Comparison of ENCODE assay signal across 1 cellular context in the genomic region with DNA sequence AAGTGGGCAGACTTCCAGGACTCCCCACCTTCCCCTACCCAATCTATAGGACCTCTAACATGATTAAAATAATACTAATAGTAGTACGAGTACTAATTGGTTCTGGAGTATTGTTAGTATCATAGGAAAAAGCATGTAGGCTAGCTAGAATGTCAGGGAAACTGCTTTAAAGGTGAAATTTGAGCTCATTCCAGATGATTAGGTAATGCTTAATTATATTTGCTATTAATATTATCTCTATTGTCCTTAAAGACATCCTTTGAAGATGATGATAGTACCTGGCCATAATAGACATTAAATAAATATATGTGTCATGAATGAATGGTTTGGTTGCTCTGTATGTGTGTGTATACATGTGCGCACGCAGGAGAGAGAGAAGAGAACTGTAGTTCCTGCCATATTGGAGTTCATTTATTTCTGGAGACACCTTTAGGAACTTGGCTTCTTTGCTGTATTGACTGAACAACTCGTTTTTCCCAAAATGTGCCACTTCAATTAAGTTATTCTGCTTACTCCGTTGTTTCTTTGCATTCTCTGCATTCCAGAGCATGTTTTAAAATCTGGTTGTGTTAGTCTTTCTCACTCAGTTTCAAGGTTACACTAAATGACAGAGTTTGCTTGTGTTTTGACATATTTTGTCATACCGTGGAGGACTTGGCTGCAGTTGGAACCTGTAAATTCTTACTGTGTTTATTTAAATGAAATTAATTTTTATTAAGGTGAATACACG.
TF ChIP-seq lines count a peak whose summit lies in the region.

No MANE protein-coding gene starts in this region.

TF ChIP-seq in GM23338, 12 proteins besides CTCF, POLR2A, EP300 and RAD21 (continued from another document):
- TF ChIP-seq, protein P1, sequence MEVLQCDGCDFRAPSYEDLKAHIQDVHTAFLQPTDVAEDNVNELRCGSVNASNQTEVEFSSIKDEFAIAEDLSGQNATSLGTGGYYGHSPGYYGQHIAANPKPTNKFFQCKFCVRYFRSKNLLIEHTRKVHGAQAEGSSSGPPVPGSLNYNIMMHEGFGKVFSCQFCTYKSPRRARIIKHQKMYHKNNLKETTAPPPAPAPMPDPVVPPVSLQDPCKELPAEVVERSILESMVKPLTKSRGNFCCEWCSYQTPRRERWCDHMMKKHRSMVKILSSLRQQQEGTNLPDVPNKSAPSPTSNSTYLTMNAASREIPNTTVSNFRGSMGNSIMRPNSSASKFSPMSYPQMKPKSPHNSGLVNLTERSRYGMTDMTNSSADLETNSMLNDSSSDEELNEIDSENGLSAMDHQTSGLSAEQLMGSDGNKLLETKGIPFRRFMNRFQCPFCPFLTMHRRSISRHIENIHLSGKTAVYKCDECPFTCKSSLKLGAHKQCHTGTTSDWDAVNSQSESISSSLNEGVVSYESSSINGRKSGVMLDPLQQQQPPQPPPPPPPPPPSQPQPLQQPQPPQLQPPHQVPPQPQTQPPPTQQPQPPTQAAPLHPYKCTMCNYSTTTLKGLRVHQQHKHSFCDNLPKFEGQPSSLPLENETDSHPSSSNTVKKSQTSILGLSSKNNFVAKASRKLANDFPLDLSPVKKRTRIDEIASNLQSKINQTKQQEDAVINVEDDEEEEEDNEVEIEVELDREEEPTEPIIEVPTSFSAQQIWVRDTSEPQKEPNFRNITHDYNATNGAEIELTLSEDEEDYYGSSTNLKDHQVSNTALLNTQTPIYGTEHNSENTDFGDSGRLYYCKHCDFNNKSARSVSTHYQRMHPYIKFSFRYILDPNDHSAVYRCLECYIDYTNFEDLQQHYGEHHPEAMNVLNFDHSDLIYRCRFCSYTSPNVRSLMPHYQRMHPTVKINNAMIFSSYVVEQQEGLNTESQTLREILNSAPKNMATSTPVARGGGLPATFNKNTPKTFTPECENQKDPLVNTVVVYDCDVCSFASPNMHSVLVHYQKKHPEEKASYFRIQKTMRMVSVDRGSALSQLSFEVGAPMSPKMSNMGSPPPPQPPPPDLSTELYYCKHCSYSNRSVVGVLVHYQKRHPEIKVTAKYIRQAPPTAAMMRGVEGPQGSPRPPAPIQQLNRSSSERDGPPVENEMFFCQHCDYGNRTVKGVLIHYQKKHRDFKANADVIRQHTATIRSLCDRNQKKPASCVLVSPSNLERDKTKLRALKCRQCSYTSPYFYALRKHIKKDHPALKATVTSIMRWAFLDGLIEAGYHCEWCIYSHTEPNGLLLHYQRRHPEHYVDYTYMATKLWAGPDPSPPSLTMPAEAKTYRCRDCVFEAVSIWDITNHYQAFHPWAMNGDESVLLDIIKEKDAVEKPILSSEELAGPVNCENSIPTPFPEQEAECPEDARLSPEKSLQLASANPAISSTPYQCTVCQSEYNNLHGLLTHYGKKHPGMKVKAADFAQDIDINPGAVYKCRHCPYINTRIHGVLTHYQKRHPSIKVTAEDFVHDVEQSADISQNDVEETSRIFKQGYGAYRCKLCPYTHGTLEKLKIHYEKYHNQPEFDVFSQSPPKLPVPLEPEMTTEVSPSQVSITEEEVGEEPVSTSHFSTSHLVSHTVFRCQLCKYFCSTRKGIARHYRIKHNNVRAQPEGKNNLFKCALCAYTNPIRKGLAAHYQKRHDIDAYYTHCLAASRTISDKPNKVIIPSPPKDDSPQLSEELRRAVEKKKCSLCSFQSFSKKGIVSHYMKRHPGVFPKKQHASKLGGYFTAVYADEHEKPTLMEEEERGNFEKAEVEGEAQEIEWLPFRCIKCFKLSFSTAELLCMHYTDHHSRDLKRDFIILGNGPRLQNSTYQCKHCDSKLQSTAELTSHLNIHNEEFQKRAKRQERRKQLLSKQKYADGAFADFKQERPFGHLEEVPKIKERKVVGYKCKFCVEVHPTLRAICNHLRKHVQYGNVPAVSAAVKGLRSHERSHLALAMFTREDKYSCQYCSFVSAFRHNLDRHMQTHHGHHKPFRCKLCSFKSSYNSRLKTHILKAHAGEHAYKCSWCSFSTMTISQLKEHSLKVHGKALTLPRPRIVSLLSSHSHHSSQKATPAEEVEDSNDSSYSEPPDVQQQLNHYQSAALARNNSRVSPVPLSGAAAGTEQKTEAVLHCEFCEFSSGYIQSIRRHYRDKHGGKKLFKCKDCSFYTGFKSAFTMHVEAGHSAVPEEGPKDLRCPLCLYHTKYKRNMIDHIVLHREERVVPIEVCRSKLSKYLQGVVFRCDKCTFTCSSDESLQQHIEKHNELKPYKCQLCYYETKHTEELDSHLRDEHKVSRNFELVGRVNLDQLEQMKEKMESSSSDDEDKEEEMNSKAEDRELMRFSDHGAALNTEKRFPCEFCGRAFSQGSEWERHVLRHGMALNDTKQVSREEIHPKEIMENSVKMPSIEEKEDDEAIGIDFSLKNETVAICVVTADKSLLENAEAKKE (CRISPR knock-in tag; IDR thresholded peaks at IDR 0.05), result no peak
- TF ChIP-seq JUNB (IDR thresholded peaks at IDR 0.05; ENCODE audit: unreplicated experiment) (no peak), POLR2AphosphoS5 (IDR thresholded peaks at IDR 0.05; ENCODE audit: low read depth) (no peak)
